Comparison of ENCODE assay signal across 12 cellular contexts in the genomic region with DNA sequence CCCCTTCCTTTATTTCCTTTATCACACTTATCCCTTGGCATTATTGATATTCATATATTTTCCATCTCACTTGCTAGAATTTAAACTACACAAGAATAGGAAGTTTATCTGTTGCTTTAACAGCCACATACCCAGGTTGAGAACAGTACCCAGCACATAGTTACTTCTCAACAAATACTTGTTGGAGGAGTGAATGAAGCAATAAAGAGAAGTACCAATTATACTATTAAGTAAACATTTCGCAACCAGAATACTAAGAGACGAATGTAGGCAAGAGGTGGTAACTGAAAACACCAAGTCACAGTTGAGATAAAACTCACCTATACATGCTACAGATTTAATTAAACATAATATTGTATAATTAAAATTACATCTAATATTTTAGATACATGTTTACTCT.
"Had no signal": no experiment of that assay in that cellular context is flagged by ENCODE, and none has a peak within 500 bp of the region (broad histone marks: within the 10 kb centered on the region; RNA-seq: fewer than 3 reads in every experiment).

No MANE protein-coding gene starts in this region.

- ATAC-seq: left lobe of liver; naive thymus-derived CD8-positive, alpha-beta T cell; stimulated activated memory B cell treated with anti-CD40 and anti-IgM and Interleukin-4, amounts not matched to agents 10 μg/mL and 1 μg/mL and 100 μg/mL, for 72 hours had no signal

- DNase-seq: activated CD4-positive, alpha-beta T cell treated with anti-CD3 and anti-CD28 coated beads, Interleukin-2, amount 50 U/mL, for 1 hour; activated CD4-positive, CD25-positive, alpha-beta regulatory T cell; activated naive CD4-positive, alpha-beta T cell; activated naive CD8-positive, alpha-beta T cell treated with anti-CD3 and anti-CD28 coated beads, Interleukin-2, amount 10 ng/mL, durations not matched to agents 7 days and 5 days; islet precursor cell; naive thymus-derived CD8-positive, alpha-beta T cell; retina; stimulated activated CD4-positive, alpha-beta T cell treated with anti-CD3 and anti-CD28 coated beads, Interleukin-2, amount 100 ng/mL, for 48 hours had no signal

- H3K4me3 ChIP-seq: coronary artery, esophagus muscularis mucosa had no signal
